ENCODE assay signal across 10 cellular contexts in genomic region chr3:189464800-189465199, GRCh38.
"Had no signal": no experiment of that assay in that cellular context is flagged by ENCODE, and none has a peak within 500 bp of the region (broad histone marks: within the 10 kb centered on the region; RNA-seq: fewer than 3 reads in every experiment).

No MANE protein-coding gene starts in this region.

- H3K9me3 ChIP-seq: HAP-1 had no signal

- DNase-seq: GM23248, GOT3, H7, HFFc6, KG1 had no signal

- H3K36me3 ChIP-seq: HAP-1 had no signal

- ATAC-seq: HCT116, HepG2, K562 had no signal

- H3K9ac ChIP-seq: GM23248 had no signal

- H3K4me3 ChIP-seq: GM23248, HAP-1, K562 had no signal

- H3K4me1 ChIP-seq: HAP-1 had no signal

- FAIRE-seq: HepG2, K562 had no signal

- H3K27ac ChIP-seq: GM23248, HL-60 had no signal
